In genomic region chr9:120379611-120380010, GRCh38 we compare ENCODE assay signal across 33 cellular contexts.
"Had no signal": no experiment of that assay in that cellular context is flagged by ENCODE, and none has a peak within 500 bp of the region (broad histone marks: within the 10 kb centered on the region; RNA-seq: fewer than 3 reads in every experiment).

No MANE protein-coding gene starts in this region.

- H3K27ac Mint-ChIP-seq: activated B cell treated with CpG ODN at 0.5 μM for 24 hours; activated CD4-positive, alpha-beta memory T cell treated with anti-CD3 and anti-CD28 coated beads for 36 hours; activated CD4-positive, alpha-beta T cell treated with anti-CD3 and anti-CD28 coated beads, Interleukin-2, amount 10 ng/mL, durations not matched to agents 24 days and 14 days; activated CD8-positive, alpha-beta memory T cell treated with anti-CD3 and anti-CD28 coated beads, Interleukin-2, amount 10 ng/mL, durations not matched to agents 7 days and 5 days; activated CD8-positive, alpha-beta T cell treated with anti-CD3 and anti-CD28 coated beads for 36 hours; activated naive CD4-positive, alpha-beta T cell treated with anti-CD3 and anti-CD28 coated beads, Interleukin-2, amount 10 ng/mL, durations not matched to agents 7 days and 5 days; activated naive CD4-positive, alpha-beta T cell treated with anti-CD3 and anti-CD28 coated beads, Interleukin-2, amount 50 U/mL, for 24 hours; activated naive CD8-positive, alpha-beta T cell; activated naive CD8-positive, alpha-beta T cell treated with anti-CD3 and anti-CD28 coated beads, Interleukin-2, amount 10 ng/mL, durations not matched to agents 7 days and 5 days; activated naive CD8-positive, alpha-beta T cell treated with anti-CD3 and anti-CD28 coated beads, Interleukin-2, amount 50 U/mL, for 24 hours; activated T-cell treated with anti-CD3 and anti-CD28 coated beads, Interleukin-2, amount 50 U/mL, for 24 hours; activated T-helper 2 cell treated with anti-CD3 and anti-CD28 coated beads, Interferon-gamma antibody, Interleukin-2, Interleukin-4, amounts not matched to agents 10 μg/mL and 5 μg/mL and 100 μg/mL, durations not matched to agents 14 hours and 24 hours and 36 hours; brain; T-helper 1 cell treated with Interleukin-12 subunit alpha and Interleukin-12 subunit beta and Interleukin-4 antibody, amounts not matched to agents 30 μg/mL and 1 μg/mL, for 36 hours; T-helper 2 cell treated with Interferon-gamma antibody and Interleukin-4, amounts not matched to agents 5 μg/mL and 100 μg/mL, for 36 hours had no signal

- H3K4me3 ChIP-seq: ascending aorta, cardiac muscle cell had no signal

- DNase-seq: activated B cell treated with CpG ODN at 0.5 μM for 24 hours; activated CD4-positive, alpha-beta memory T cell treated with anti-CD3 and anti-CD28 coated beads for 36 hours; activated CD4-positive, alpha-beta T cell treated with anti-CD3 and anti-CD28 coated beads for 4 hours; activated CD4-positive, alpha-beta T cell treated with anti-CD3 and anti-CD28 coated beads, Interleukin-2, amount 10 ng/mL, durations not matched to agents 24 days and 14 days; activated CD4-positive, alpha-beta T cell treated with anti-CD3 and anti-CD28 coated beads, Interleukin-2, amount 50 U/mL, for 1 hour; activated CD4-positive, alpha-beta T cell treated with anti-CD3 and anti-CD28 coated beads, Interleukin-2, amount 50 U/mL, for 4 hours; activated CD4-positive, CD25-positive, alpha-beta regulatory T cell treated with anti-CD3 and anti-CD28 coated beads, Interleukin-2, amount 50 U/mL, for 72 hours; activated CD8-positive, alpha-beta memory T cell treated with anti-CD3 and anti-CD28 coated beads for 24 hours; activated CD8-positive, alpha-beta memory T cell treated with anti-CD3 and anti-CD28 coated beads, Interleukin-2, amount 10 ng/mL, durations not matched to agents 7 days and 5 days; activated CD8-positive, alpha-beta memory T cell treated with anti-CD3 and anti-CD28 coated beads, Interleukin-2, amount 50 U/mL, for 48 hours; activated CD8-positive, alpha-beta T cell treated with anti-CD3 and anti-CD28 coated beads for 36 hours; activated effector memory CD4-positive, alpha-beta T cell treated with Interleukin-2 at 50 U/mL for 16 hours; activated gamma-delta T cell; activated naive CD4-positive, alpha-beta T cell treated with anti-CD3 and anti-CD28 coated beads, Interleukin-2, amount 10 ng/mL, durations not matched to agents 7 days and 5 days; activated naive CD4-positive, alpha-beta T cell treated with Interleukin-2 at 50 U/mL for 16 hours; activated naive CD8-positive, alpha-beta T cell treated with anti-CD3 and anti-CD28 coated beads, Interleukin-2, amount 10 ng/mL, durations not matched to agents 7 days and 5 days; activated naive CD8-positive, alpha-beta T cell treated with anti-CD3 and anti-CD28 coated beads, Interleukin-2, amount 50 U/mL, for 24 hours; activated T-cell treated with anti-CD3 and anti-CD28 coated beads, Interleukin-2, amount 50 U/mL, for 24 hours; activated T-cell treated with anti-CD3 and anti-CD28 coated beads, Interleukin-2, amount 50 U/mL, for 48 hours; amygdala; anterior cingulate cortex; central memory CD4-positive, alpha-beta T cell; T-helper 2 cell; T-helper 9 cell had no signal

- H3K4me1 Mint-ChIP-seq: activated B cell treated with CpG ODN at 0.5 μM for 24 hours; activated CD4-positive, alpha-beta T cell treated with anti-CD3 and anti-CD28 coated beads, Interleukin-2, amount 10 ng/mL, durations not matched to agents 24 days and 14 days; activated CD8-positive, alpha-beta memory T cell treated with anti-CD3 and anti-CD28 coated beads, Interleukin-2, amount 10 ng/mL, durations not matched to agents 7 days and 5 days; activated naive CD4-positive, alpha-beta T cell treated with anti-CD3 and anti-CD28 coated beads, Interleukin-2, amount 10 ng/mL, durations not matched to agents 7 days and 5 days; activated naive CD4-positive, alpha-beta T cell treated with anti-CD3 and anti-CD28 coated beads, Interleukin-2, amount 50 U/mL, for 24 hours; activated naive CD8-positive, alpha-beta T cell treated with anti-CD3 and anti-CD28 coated beads, Interleukin-2, amount 10 ng/mL, durations not matched to agents 7 days and 5 days; activated naive CD8-positive, alpha-beta T cell treated with anti-CD3 and anti-CD28 coated beads, Interleukin-2, amount 50 U/mL, for 24 hours had no signal

- H3K36me3 Mint-ChIP-seq: activated naive CD4-positive, alpha-beta T cell treated with anti-CD3 and anti-CD28 coated beads, Interleukin-2, amount 10 ng/mL, durations not matched to agents 7 days and 5 days had no signal

- H3K36me3 ChIP-seq: ascending aorta, cardiac muscle cell had no signal

- H3K4me3 Mint-ChIP-seq: activated B cell treated with CpG ODN at 0.5 μM for 24 hours; activated CD4-positive, alpha-beta memory T cell treated with anti-CD3 and anti-CD28 coated beads for 36 hours; activated CD4-positive, alpha-beta T cell treated with anti-CD3 and anti-CD28 coated beads, Interleukin-2, amount 10 ng/mL, durations not matched to agents 24 days and 14 days; activated CD8-positive, alpha-beta memory T cell treated with anti-CD3 and anti-CD28 coated beads, Interleukin-2, amount 10 ng/mL, durations not matched to agents 7 days and 5 days; activated CD8-positive, alpha-beta T cell treated with anti-CD3 and anti-CD28 coated beads for 36 hours; activated naive CD4-positive, alpha-beta T cell treated with anti-CD3 and anti-CD28 coated beads, Interleukin-2, amount 10 ng/mL, durations not matched to agents 7 days and 5 days; activated naive CD4-positive, alpha-beta T cell treated with anti-CD3 and anti-CD28 coated beads, Interleukin-2, amount 50 U/mL, for 24 hours; activated naive CD8-positive, alpha-beta T cell; activated naive CD8-positive, alpha-beta T cell treated with anti-CD3 and anti-CD28 coated beads, Interleukin-2, amount 10 ng/mL, durations not matched to agents 7 days and 5 days; activated naive CD8-positive, alpha-beta T cell treated with anti-CD3 and anti-CD28 coated beads, Interleukin-2, amount 50 U/mL, for 24 hours; activated T-cell treated with anti-CD3 and anti-CD28 coated beads, Interleukin-2, amount 50 U/mL, for 24 hours; brain; T-helper 1 cell treated with Interleukin-12 subunit alpha and Interleukin-12 subunit beta and Interleukin-4 antibody, amounts not matched to agents 30 μg/mL and 1 μg/mL, for 36 hours; T-helper 2 cell treated with Interferon-gamma antibody and Interleukin-4, amounts not matched to agents 5 μg/mL and 100 μg/mL, for 36 hours had no signal

- H3K27me3 Mint-ChIP-seq: activated B cell treated with CpG ODN at 0.5 μM for 24 hours; activated CD4-positive, alpha-beta memory T cell treated with anti-CD3 and anti-CD28 coated beads for 36 hours; activated CD4-positive, alpha-beta T cell treated with anti-CD3 and anti-CD28 coated beads, Interleukin-2, amount 10 ng/mL, durations not matched to agents 24 days and 14 days; activated CD8-positive, alpha-beta memory T cell treated with anti-CD3 and anti-CD28 coated beads, Interleukin-2, amount 10 ng/mL, durations not matched to agents 7 days and 5 days; activated CD8-positive, alpha-beta T cell treated with anti-CD3 and anti-CD28 coated beads for 36 hours; activated naive CD4-positive, alpha-beta T cell treated with anti-CD3 and anti-CD28 coated beads, Interleukin-2, amount 10 ng/mL, durations not matched to agents 7 days and 5 days; activated naive CD4-positive, alpha-beta T cell treated with anti-CD3 and anti-CD28 coated beads, Interleukin-2, amount 50 U/mL, for 24 hours; activated naive CD8-positive, alpha-beta T cell; activated naive CD8-positive, alpha-beta T cell treated with anti-CD3 and anti-CD28 coated beads, Interleukin-2, amount 10 ng/mL, durations not matched to agents 7 days and 5 days; activated naive CD8-positive, alpha-beta T cell treated with anti-CD3 and anti-CD28 coated beads, Interleukin-2, amount 50 U/mL, for 24 hours; activated T-cell treated with anti-CD3 and anti-CD28 coated beads, Interleukin-2, amount 50 U/mL, for 24 hours had no signal

- H3K27me3 ChIP-seq: ascending aorta, cardiac muscle cell had no signal

- H3K9me3 Mint-ChIP-seq: activated B cell treated with CpG ODN at 0.5 μM for 24 hours; activated CD4-positive, alpha-beta T cell treated with anti-CD3 and anti-CD28 coated beads, Interleukin-2, amount 10 ng/mL, durations not matched to agents 24 days and 14 days; T-helper 2 cell treated with Interferon-gamma antibody and Interleukin-4, amounts not matched to agents 5 μg/mL and 100 μg/mL, for 36 hours had no signal

- ATAC-seq: activated CD8-positive, alpha-beta memory T cell treated with anti-CD3 and anti-CD28 coated beads, Interleukin-2, amount 10 ng/mL, durations not matched to agents 7 days and 5 days; activated CD8-positive, alpha-beta T cell treated with anti-CD3 and anti-CD28 coated beads for 36 hours; activated naive CD8-positive, alpha-beta T cell treated with anti-CD3 and anti-CD28 coated beads, Interleukin-2, amount 50 U/mL, for 24 hours had no signal

- H3K27ac ChIP-seq: ascending aorta, cardiac muscle cell, VCaP had no signal
